10 cellular contexts compared by ENCODE assay signal in genomic region chr1:45804671-45804973, GRCh38. TPM values are rescaled to one million over a fixed set of nuclear protein-coding genes. Genes with fewer than 3 reads are reported as not detected.
DNase-seq lines count a peak whose midpoint lies in the region; ATAC-seq and TF ChIP-seq lines count a peak whose summit lies in the region.
"Had no signal": no experiment of that assay in that cellular context is flagged by ENCODE, and none has a peak within 500 bp of the region (broad histone marks: within the 10 kb centered on the region; RNA-seq: fewer than 3 reads in every experiment).

No MANE protein-coding gene starts in this region.

- no peak overlapping the region for H3K27ac Mint-ChIP-seq in activated naive CD4-positive, alpha-beta T cell treated with anti-CD3 and anti-CD28 coated beads for 36 hours
- H3K27ac Mint-ChIP-seq in activated T-helper 2 cell treated with anti-CD3 and anti-CD28 coated beads, Interferon-gamma antibody, Interleukin-2, Interleukin-4, amounts not matched to agents 10 μg/mL and 5 μg/mL and 100 μg/mL, durations not matched to agents 14 hours and 24 hours and 36 hours: no peak overlapping the region

- H3K27me3 Mint-ChIP-seq in activated naive CD4-positive, alpha-beta T cell treated with anti-CD3 and anti-CD28 coated beads for 36 hours (ENCODE audit: low read depth): no peaks in the 10 kb centered on the region
- H3K27me3 Mint-ChIP-seq in activated T-helper 2 cell treated with anti-CD3 and anti-CD28 coated beads, Interferon-gamma antibody, Interleukin-2, Interleukin-4, amounts not matched to agents 10 μg/mL and 5 μg/mL and 100 μg/mL, durations not matched to agents 14 hours and 24 hours and 36 hours (ENCODE audit: low read depth): no peaks in the 10 kb centered on the region

- no peak for ATAC-seq in GM18873 (IDR thresholded peaks at IDR 0.05; ENCODE audit: low FRiP score, unreplicated experiment)

- intact Hi-C loops in activated naive CD4-positive, alpha-beta T cell treated with anti-CD3 and anti-CD28 coated beads for 36 hours (cut with micrococcal nuclease): loop anchor here (5.0 kb wide), 1 partner anchor 222 kb away; the partner anchor contains the start of gene NASP
- intact Hi-C loops in activated T-helper 2 cell treated with anti-CD3 and anti-CD28 coated beads, Interferon-gamma antibody, Interleukin-2, Interleukin-4, amounts not matched to agents 10 μg/mL and 5 μg/mL and 100 μg/mL, durations not matched to agents 14 hours and 24 hours and 36 hours (cut with micrococcal nuclease): loop anchor here (5.0 to 10.0 kb wide), 2 partner anchors 328 to 790 kb away; partner anchors contain the start of genes HECTD3, PIK3R3 and UROD
- intact Hi-C loops in posterior cingulate gyrus (cut with DNase I): loop anchor here (5.0 kb wide), 1 partner anchor 117 kb away; the partner anchor contains the start of genes GPBP1L1 and TMEM69

- TF ChIP-seq EP300 in tibial nerve (IDR thresholded peaks at IDR 0.05): no peak

- H3K36me3 ChIP-seq in kidney epithelial cell (ENCODE audit: control insufficient read depth, insufficient read depth, low read length) (no peaks in the 10 kb centered on the region), tibial nerve (peaks cover 0 to 6% (median 0%) of the 10 kb centered on the region in 3 donors)
- H3K36me3 ChIP-seq: upper lobe of left lung had no signal

- H3K27me3 ChIP-seq in kidney epithelial cell (ENCODE audit: control insufficient read depth, insufficient read depth, low read length) (no peaks in the 10 kb centered on the region), tibial nerve (no peaks in the 10 kb centered on the region)
- H3K27me3 ChIP-seq: upper lobe of left lung had no signal

- CTCF ChIA-PET in activated naive CD4-positive, alpha-beta T cell treated with anti-CD3 and anti-CD28 coated beads for 36 hours (lab: Charles Lee): interaction anchor here (0.6 to 0.7 kb wide), 5 partner anchors 64 to 539 kb away, joined by 3 to 5 read pairs (median 3); no protein-coding TSS in a partner anchor

- 28 to 31% methylated on average over 2 of the region's 2 CpGs for WGBS in tibial nerve, 2 donors

- H3K4me1 ChIP-seq in tibial nerve: peaks cover 0 to 28% (median 10%) of the 10 kb centered on the region in 4 donors

- H3K4me1 Mint-ChIP-seq in activated naive CD4-positive, alpha-beta T cell treated with anti-CD3 and anti-CD28 coated beads for 36 hours (ENCODE audit: low read depth): peaks cover 31% of the 10 kb centered on the region
- H3K4me1 Mint-ChIP-seq in activated T-helper 2 cell treated with anti-CD3 and anti-CD28 coated beads, Interferon-gamma antibody, Interleukin-2, Interleukin-4, amounts not matched to agents 10 μg/mL and 5 μg/mL and 100 μg/mL, durations not matched to agents 14 hours and 24 hours and 36 hours (ENCODE audit: low read depth): peaks cover 33% of the 10 kb centered on the region

- no peak for DNase-seq in activated naive CD4-positive, alpha-beta T cell treated with anti-CD3 and anti-CD28 coated beads for 36 hours
- no peak for DNase-seq in activated naive CD4-positive, alpha-beta T cell treated with Interleukin-2 at 50 U/mL for 16 hours
- no peak for DNase-seq in activated T-helper 2 cell treated with anti-CD3 and anti-CD28 coated beads, Interferon-gamma antibody, Interleukin-2, Interleukin-4, amounts not matched to agents 10 μg/mL and 5 μg/mL and 100 μg/mL, durations not matched to agents 14 hours and 24 hours and 36 hours (ENCODE audit: low spot score)
- no peak for DNase-seq in kidney epithelial cell (ENCODE audit: low read depth)
- no peak for DNase-seq in tibial nerve (ENCODE audit: low spot score in 2 of 2)
- no peak for DNase-seq in posterior cingulate gyrus
- DNase-seq in activated CD4-positive, alpha-beta T cell treated with anti-CD3 and anti-CD28 coated beads, Interleukin-2, amount 50 U/mL, for 4 hours: no peak
- DNase-seq: DMS153, upper lobe of left lung had no signal

- H3K27ac ChIP-seq in tibial nerve: peak overlapping the region in 3 of 4 donors; percentile 63 to 87 (median 77)

- no peak for TF ChIP-seq POLR2A in tibial nerve (IDR thresholded peaks at IDR 0.05)

- H3K36me3 Mint-ChIP-seq in activated naive CD4-positive, alpha-beta T cell treated with anti-CD3 and anti-CD28 coated beads for 36 hours (ENCODE audit: low read depth): peaks cover 3% of the 10 kb centered on the region
- peaks cover 20% of the 10 kb centered on the region for H3K36me3 Mint-ChIP-seq in activated T-helper 2 cell treated with anti-CD3 and anti-CD28 coated beads, Interferon-gamma antibody, Interleukin-2, Interleukin-4, amounts not matched to agents 10 μg/mL and 5 μg/mL and 100 μg/mL, durations not matched to agents 14 hours and 24 hours and 36 hours (ENCODE audit: low read depth)

- H3K9me3 ChIP-seq in tibial nerve: no peaks in the 10 kb centered on the region
- H3K9me3 ChIP-seq: upper lobe of left lung had no signal

- TF ChIP-seq CTCF in kidney epithelial cell (IDR thresholded peaks at IDR 0.05; ENCODE audit: insufficient read depth, low read length, poor library complexity, severe bottlenecking): no peak
- TF ChIP-seq CTCF in tibial nerve (IDR thresholded peaks at IDR 0.05): no peak

- peak overlapping the region; percentile 65 for H3K4me3 ChIP-seq in kidney epithelial cell (ENCODE audit: low read depth, low read length)
- H3K4me3 ChIP-seq in tibial nerve: peak overlapping the region in 3 of 4 donors; percentile 39 to 60 (median 55)

- no peaks in the 10 kb centered on the region for H3K9me3 Mint-ChIP-seq in activated naive CD4-positive, alpha-beta T cell treated with anti-CD3 and anti-CD28 coated beads for 36 hours
- H3K9me3 Mint-ChIP-seq in activated T-helper 2 cell treated with anti-CD3 and anti-CD28 coated beads, Interferon-gamma antibody, Interleukin-2, Interleukin-4, amounts not matched to agents 10 μg/mL and 5 μg/mL and 100 μg/mL, durations not matched to agents 14 hours and 24 hours and 36 hours: no peaks in the 10 kb centered on the region

- H3K4me3 Mint-ChIP-seq in activated naive CD4-positive, alpha-beta T cell treated with anti-CD3 and anti-CD28 coated beads for 36 hours: peak overlapping the region; percentile 83
- H3K4me3 Mint-ChIP-seq in activated T-helper 2 cell treated with anti-CD3 and anti-CD28 coated beads, Interferon-gamma antibody, Interleukin-2, Interleukin-4, amounts not matched to agents 10 μg/mL and 5 μg/mL and 100 μg/mL, durations not matched to agents 14 hours and 24 hours and 36 hours (ENCODE audit: low read depth): peak overlapping the region; percentile 95

RNA-seq across cellular contexts. Expression of gene MAST2, which starts 1.2 kb away (rescaled TPM):
- 10 to 100 TPM; 21.7 to 22.1 TPM for total RNA-seq in activated naive CD4-positive, alpha-beta T cell treated with anti-CD3 and anti-CD28 coated beads for 36 hours
- total RNA-seq in activated T-helper 2 cell treated with anti-CD3 and anti-CD28 coated beads, Interferon-gamma antibody, Interleukin-2, Interleukin-4, amounts not matched to agents 10 μg/mL and 5 μg/mL and 100 μg/mL, durations not matched to agents 14 hours and 24 hours and 36 hours: 33.4 and 38.6 TPM in 2 replicates
- total RNA-seq in kidney epithelial cell (26.6 and 30.7 TPM in 2 replicates), tibial nerve (100 to 1,000 TPM in 1 of 4 donors, 10 to 100 TPM in 3; 38.0 to 122 (median 57.1) TPM)

RNA-seq across cellular contexts. Expression of gene IPP, which starts 54.2 kb away (rescaled TPM):
- 10 to 100 TPM; 19.1 to 20.2 TPM for total RNA-seq in activated naive CD4-positive, alpha-beta T cell treated with anti-CD3 and anti-CD28 coated beads for 36 hours
- total RNA-seq in activated T-helper 2 cell treated with anti-CD3 and anti-CD28 coated beads, Interferon-gamma antibody, Interleukin-2, Interleukin-4, amounts not matched to agents 10 μg/mL and 5 μg/mL and 100 μg/mL, durations not matched to agents 14 hours and 24 hours and 36 hours: 14.7 and 15.6 TPM in 2 replicates
- total RNA-seq in kidney epithelial cell: 6.7 and 9.0 TPM in 2 replicates
- 10 to 100 TPM in 3 of 4 donors, 1 to 10 TPM in 1; 8.4 to 15.3 (median 13.9) TPM for total RNA-seq in tibial nerve
